In genomic region chr6:10694302-10695085, GRCh38 we compare ENCODE assay signal across 8 cellular contexts. TPM values are rescaled to one million over a fixed set of nuclear protein-coding genes. Genes with fewer than 3 reads are reported as not detected.
DNase-seq lines count a peak whose midpoint lies in the region; ATAC-seq and TF ChIP-seq lines count a peak whose summit lies in the region.

Gene C6orf52 (minus strand): TSS chr6:10694616. CDS start chr6:10687550, 7,066 bp downstream.
Gene PAK1IP1 (plus strand): TSS chr6:10694972. CDS start chr6:10694986, 14 bp downstream.

- peaks cover 31% of the 10 kb centered on the region for H3K36me3 Mint-ChIP-seq in activated CD4-positive, alpha-beta T cell treated with anti-CD3 and anti-CD28 coated beads, Interleukin-2, amount 10 ng/mL, durations not matched to agents 24 days and 14 days (ENCODE audit: low read depth)

- intact Hi-C loops in activated CD4-positive, alpha-beta T cell treated with anti-CD3 and anti-CD28 coated beads, Interleukin-2, amount 10 ng/mL, durations not matched to agents 24 days and 14 days (cut with micrococcal nuclease), result loop anchor here (1.0 kb wide), 6 partner anchors 9 to 184 kb away; partner anchors contain the start of genes MAK, TMEM14B and TMEM14C
- intact Hi-C loops in left colon (cut with DNase I, micrococcal nuclease), result no loop called here

- no peak for TF ChIP-seq CTCF in coronary artery (IDR thresholded peaks at IDR 0.05)

- H4K20me1 ChIP-seq in BLaER1 treated with 17β-estradiol and CSF1 and Interleukin-3, amounts not matched to agents 10 nM and 100 nM, result peaks cover 0 to 33% (median 13%) of the 10 kb centered on the region in 11 experiments; a peak in 9 of 22 replicates

- H3K9me3 ChIP-seq in BLaER1 treated with 17β-estradiol and CSF1 and Interleukin-3, amounts not matched to agents 10 nM and 100 nM (replicated peaks in 1 of 11), result peaks cover 0 to 12% (median 6%) of the 10 kb centered on the region in 11 experiments; a peak in 9 of 22 replicates

- H3K27me3 Mint-ChIP-seq in activated CD4-positive, alpha-beta T cell treated with anti-CD3 and anti-CD28 coated beads, Interleukin-2, amount 10 ng/mL, durations not matched to agents 24 days and 14 days, result no peaks in the 10 kb centered on the region

- H3K27ac Mint-ChIP-seq in activated CD4-positive, alpha-beta T cell treated with anti-CD3 and anti-CD28 coated beads, Interleukin-2, amount 10 ng/mL, durations not matched to agents 24 days and 14 days, result peak within 1 kb of the TSS; percentile 99

- peak within 1 kb of the TSS; percentile 78 to 90 (median 84) for H3K4me3 ChIP-seq in BLaER1 treated with 17β-estradiol and CSF1 and Interleukin-3, amounts not matched to agents 10 nM and 100 nM
- H3K4me3 ChIP-seq in coronary artery, result peak within 1 kb of the TSS; percentile 88

- peak; percentile 97 to 99 for DNase-seq in NCI-H526 (lab: John Stamatoyannopoulos, UW)
- peak; percentile 98 for DNase-seq in activated CD4-positive, alpha-beta T cell treated with anti-CD3 and anti-CD28 coated beads, Interleukin-2, amount 10 ng/mL, durations not matched to agents 24 days and 14 days
- peak; percentile 95 for DNase-seq in coronary artery (ENCODE audit: low spot score)
- peak; percentile 95 for DNase-seq in left colon
- peak; percentile 84 to 86 for DNase-seq in stimulated activated CD4-positive, alpha-beta T cell treated with anti-CD3 and anti-CD28 coated beads, Interleukin-1b, Interleukin-23, amount 100 ng/mL, for 4 hours (ENCODE audit: low read depth in 2 of 2)

- peaks cover 32% of the 10 kb centered on the region for H3K4me1 Mint-ChIP-seq in activated CD4-positive, alpha-beta T cell treated with anti-CD3 and anti-CD28 coated beads, Interleukin-2, amount 10 ng/mL, durations not matched to agents 24 days and 14 days

- peak within 1 kb of the TSS; percentile 87 for H3K4me3 Mint-ChIP-seq in activated CD4-positive, alpha-beta T cell treated with anti-CD3 and anti-CD28 coated beads, Interleukin-2, amount 10 ng/mL, durations not matched to agents 24 days and 14 days

- H3K27ac ChIP-seq in BLaER1 treated with 17β-estradiol and CSF1 and Interleukin-3, amounts not matched to agents 10 nM and 100 nM, result peak within 1 kb of the TSS; percentile 88 to 97 (median 93)
- peak within 1 kb of the TSS; percentile 88 to 92 for H3K27ac ChIP-seq in coronary artery

- peaks cover 24 to 37% (median 31%) of the 10 kb centered on the region in 11 experiments for H3K36me3 ChIP-seq in BLaER1 treated with 17β-estradiol and CSF1 and Interleukin-3, amounts not matched to agents 10 nM and 100 nM

- peak within 1 kb of the TSS; percentile 85 to 96 (median 94) for H3K9ac ChIP-seq in BLaER1 treated with 17β-estradiol and CSF1 and Interleukin-3, amounts not matched to agents 10 nM and 100 nM

- no peaks in the 10 kb centered on the region for H3K27me3 ChIP-seq in BLaER1 treated with 17β-estradiol and CSF1 and Interleukin-3, amounts not matched to agents 10 nM and 100 nM

- peaks cover 24 to 42% (median 28%) of the 10 kb centered on the region in 10 experiments for H3K4me1 ChIP-seq in BLaER1 treated with 17β-estradiol and CSF1 and Interleukin-3, amounts not matched to agents 10 nM and 100 nM

- peak within 1 kb of the TSS; percentile 80 to 97 (median 91) for H3K4me2 ChIP-seq in BLaER1 treated with 17β-estradiol and CSF1 and Interleukin-3, amounts not matched to agents 10 nM and 100 nM

- no peaks in the 10 kb centered on the region for H3K9me3 Mint-ChIP-seq in activated CD4-positive, alpha-beta T cell treated with anti-CD3 and anti-CD28 coated beads, Interleukin-2, amount 10 ng/mL, durations not matched to agents 24 days and 14 days

- ATAC-seq in GM19328 (IDR thresholded peaks at IDR 0.05; ENCODE audit: unreplicated experiment) (peak; percentile 99), HG03469 (IDR thresholded peaks at IDR 0.05; ENCODE audit: unreplicated experiment) (peak; percentile 96), left colon (peak; percentile 98)

RNA-seq across cellular contexts. Expression of gene C6orf52, which starts in this region (rescaled TPM):
- total RNA-seq in activated CD4-positive, alpha-beta T cell treated with anti-CD3 and anti-CD28 coated beads, Interleukin-2, amount 10 ng/mL, durations not matched to agents 24 days and 14 days, result 2.2 and 3.0 TPM in 2 replicates
- 1 to 10 TPM in 1 of 2 donors, not detected in 1; 1.8 TPM for total RNA-seq in left colon

RNA-seq across cellular contexts. Expression of gene PAK1IP1, which starts in this region (rescaled TPM):
- 39.1 TPM in 2 replicates for total RNA-seq in activated CD4-positive, alpha-beta T cell treated with anti-CD3 and anti-CD28 coated beads, Interleukin-2, amount 10 ng/mL, durations not matched to agents 24 days and 14 days
- total RNA-seq in left colon, result 1 to 10 TPM; 7.5 to 9.4 TPM

Comparison
In these comparisons a context has a peak if more than half of its experiments do, and no peak if none do; other contexts are left out.
1. Peak in every context shown above with its lines: DNase-seq, ATAC-seq, H3K4me3 ChIP-seq and H3K27ac ChIP-seq.